In genomic region chr3:99920530-99921376, GRCh38 we compare ENCODE assay signal across 8 cellular contexts.
A peak's percentile ranks its signal among the peaks of the same experiment; 100 is the strongest.
DNase-seq lines count a peak whose midpoint lies in the region; ATAC-seq and TF ChIP-seq lines count a peak whose summit lies in the region.

No MANE protein-coding gene starts in this region.

- TF ChIP-seq CTCF in chondrocyte (IDR thresholded peaks at IDR 0.05): no peak

- no peaks in the 10 kb centered on the region for H3K27me3 ChIP-seq in mesenchymal stem cell (ENCODE audit: control insufficient read depth in 1 of 2, insufficient read depth in 1 of 2, low read length in 2 of 2)
- no peaks in the 10 kb centered on the region for H3K27me3 ChIP-seq in HAP-1 (ENCODE audit: low read depth)

- peak overlapping the region; percentile 5 for H4K91ac ChIP-seq in mesenchymal stem cell (ENCODE audit: low read length)

- in situ Hi-C loops in HAP-1 (cut with MboI; ENCODE audit: low sequenced_read_pairs): no loop called here

- H3K36me3 Mint-ChIP-seq in chondrocyte (ENCODE audit: low read depth): no peaks in the 10 kb centered on the region

- H3K4ac ChIP-seq in mesenchymal stem cell (ENCODE audit: low read depth in 1 of 2, low read length in 2 of 2): no peak overlapping the region

- H3K9me3 ChIP-seq in mesenchymal stem cell (ENCODE audit: control insufficient read depth, low read length) (no peaks in the 10 kb centered on the region), HAP-1 (no peaks in the 10 kb centered on the region)

- no peaks in the 10 kb centered on the region for H3K79me1 ChIP-seq in mesenchymal stem cell (replicated peaks; ENCODE audit: low read length, poor library complexity, severe bottlenecking)

- H3K4me1 Mint-ChIP-seq in chondrocyte (ENCODE audit: low read depth): peaks cover 39% of the 10 kb centered on the region

- no peak overlapping the region for H4K8ac ChIP-seq in mesenchymal stem cell (ENCODE audit: low read length)

- no peak overlapping the region for H2BK15ac ChIP-seq in mesenchymal stem cell (ENCODE audit: low read depth, poor library complexity, severe bottlenecking)

- WGBS in mesenchymal stem cell: 62% methylated on average over 8 of the region's 9 CpGs

- no peaks in the 10 kb centered on the region for H3K36me3 ChIP-seq in mesenchymal stem cell (ENCODE audit: control insufficient read depth in 1 of 2, insufficient read depth in 2 of 2, low read depth in 1 of 2, low read length in 2 of 2)
- H3K36me3 ChIP-seq in HAP-1 (replicated peaks): no peaks in the 10 kb centered on the region

- H2BK120ac ChIP-seq in mesenchymal stem cell (ENCODE audit: low read depth, low read length): no peak overlapping the region

- H3K4me1 ChIP-seq in mesenchymal stem cell (ENCODE audit: control insufficient read depth, insufficient read depth, low read depth, low read length): no peaks in the 10 kb centered on the region
- H3K4me1 ChIP-seq in HAP-1: no peaks in the 10 kb centered on the region

- H3K27ac Mint-ChIP-seq in chondrocyte (ENCODE audit: unreplicated experiment): peak overlapping the region; percentile 59

- no peaks in the 10 kb centered on the region for H3K27me3 Mint-ChIP-seq in chondrocyte (ENCODE audit: low read depth)

- no peak overlapping the region for H3K4me2 ChIP-seq in mesenchymal stem cell (ENCODE audit: low read length, poor library complexity, severe bottlenecking)

- H3K27ac ChIP-seq in mesenchymal stem cell (ENCODE audit: low read length, poor library complexity, severe bottlenecking): no peak overlapping the region

- peak overlapping the region in 1 of 2 experiments; percentile 1 for H3K18ac ChIP-seq in mesenchymal stem cell (ENCODE audit: low read depth in 1 of 2, low read length in 2 of 2)

- H3K14ac ChIP-seq in mesenchymal stem cell (ENCODE audit: low read length in 2 of 2): no peak overlapping the region

- peak overlapping the region; percentile 13 for H2AK5ac ChIP-seq in mesenchymal stem cell (ENCODE audit: low read length, severe bottlenecking)

- H3K9me3 Mint-ChIP-seq in chondrocyte (ENCODE audit: low read depth): no peaks in the 10 kb centered on the region

- H2BK5ac ChIP-seq in mesenchymal stem cell (ENCODE audit: low read depth, low read length, poor library complexity, severe bottlenecking): no peak overlapping the region

- H3K9ac ChIP-seq in mesenchymal stem cell (ENCODE audit: low read length): peak overlapping the region; percentile 25

- H3K4me3 Mint-ChIP-seq in chondrocyte (ENCODE audit: unreplicated experiment): no peak overlapping the region

- H3K23ac ChIP-seq in mesenchymal stem cell (ENCODE audit: low read length in 2 of 2): no peak overlapping the region

- peak overlapping the region in 1 of 2 experiments; percentile 79 for H2BK12ac ChIP-seq in mesenchymal stem cell (ENCODE audit: low read length in 2 of 2)

- ATAC-seq in HG03280 (IDR thresholded peaks at IDR 0.05; ENCODE audit: unreplicated experiment) (no peak), HG02798 (IDR thresholded peaks at IDR 0.05; ENCODE audit: poor library complexity, unreplicated experiment) (no peak)

- H3K4me3 ChIP-seq in mesenchymal stem cell (ENCODE audit: insufficient read depth in 1 of 2, low read depth in 1 of 2, low read length in 2 of 2): no peak overlapping the region
- H3K4me3 ChIP-seq in HAP-1: no peak overlapping the region

- peak overlapping the region; percentile 66 for H2AFZ ChIP-seq in mesenchymal stem cell (ENCODE audit: low read depth, low read length)

- DNase-seq in Daoy (ENCODE audit: low read depth) (peak; percentile 70), NCI-H2029 (lab: John Stamatoyannopoulos, UW) (peak; percentile 66), chondrocyte (ENCODE audit: low spot score) (no peak), mesenchymal stem cell (peak; percentile 60), HAP-1 (ENCODE audit: low spot score in 2 of 2) (no peak)
- no peak for DNase-seq in stimulated activated CD4-positive, alpha-beta T cell treated with anti-CD3 and anti-CD28 coated beads, Interleukin-2, amount 100 ng/mL, for 24 hours

Comparison
In these comparisons a context has a peak if more than half of its experiments do, and no peak if none do; other contexts are left out.
1. DNase-seq: peak in Daoy (single experiment), NCI-H2029 (single experiment) and mesenchymal stem cell (single experiment); none in chondrocyte (single experiment), HAP-1 (0 of 2) and stimulated activated CD4-positive, alpha-beta T cell treated with anti-CD3 and anti-CD28 coated beads, Interleukin-2, amount 100 ng/mL, for 24 hours (0 of 2).